ENCODE assay signal across 8 cellular contexts in genomic region chr6:157381631-157382621, GRCh38. TPM values are rescaled to one million over a fixed set of nuclear protein-coding genes. Genes with fewer than 3 reads are reported as not detected.
DNase-seq lines count a peak whose midpoint lies in the region; ATAC-seq and TF ChIP-seq lines count a peak whose summit lies in the region.

No MANE protein-coding gene starts in this region.

- H3K36me3 ChIP-seq in SJSA1 (peaks cover 13% of the 10 kb centered on the region; the same call in 1 of the 2 replicates), transverse colon (no peaks in the 10 kb centered on the region)

- H3K9me3 Mint-ChIP-seq in activated naive CD4-positive, alpha-beta T cell treated with anti-CD3 and anti-CD28 coated beads, Interleukin-2, amount 50 U/mL, for 72 hours, result no peaks in the 10 kb centered on the region
- H3K9me3 Mint-ChIP-seq in osteocyte (ENCODE audit: unreplicated experiment), result no peaks in the 10 kb centered on the region

- no peaks in the 10 kb centered on the region for H3K9me3 ChIP-seq in SJSA1 (replicated peaks)
- H3K9me3 ChIP-seq in transverse colon, result no peaks in the 10 kb centered on the region

- no peak for TF ChIP-seq EP300 in transverse colon (IDR thresholded peaks at IDR 0.05; ENCODE audit: low read depth)

- peak overlapping the region; percentile 84 for H3K4me3 Mint-ChIP-seq in osteocyte (ENCODE audit: unreplicated experiment)

- H3K27me3 Mint-ChIP-seq in osteocyte (ENCODE audit: unreplicated experiment), result no peaks in the 10 kb centered on the region

- H3K4me1 ChIP-seq in SJSA1 (replicated peaks) (peaks cover 17% of the 10 kb centered on the region), transverse colon (peaks cover 0 to 27% (median 12%) of the 10 kb centered on the region in 4 donors)

- H3K36me3 Mint-ChIP-seq in activated naive CD4-positive, alpha-beta T cell treated with anti-CD3 and anti-CD28 coated beads, Interleukin-2, amount 50 U/mL, for 72 hours, result peaks cover 9 to 22% of the 10 kb centered on the region in 2 donors
- H3K36me3 Mint-ChIP-seq in osteocyte (ENCODE audit: unreplicated experiment), result no peaks in the 10 kb centered on the region

- H3K4me3 ChIP-seq in AG10803 (ENCODE audit: low read length), result peak overlapping the region; percentile 87
- peak overlapping the region; percentile 80 for H3K4me3 ChIP-seq in SJSA1
- H3K4me3 ChIP-seq in transverse colon, result peak overlapping the region; percentile 61 to 98 (median 82)

- H3K27ac Mint-ChIP-seq in activated naive CD4-positive, alpha-beta T cell treated with anti-CD3 and anti-CD28 coated beads, Interleukin-2, amount 50 U/mL, for 72 hours, result peak overlapping the region; percentile 49 to 50
- H3K27ac Mint-ChIP-seq in osteocyte (ENCODE audit: unreplicated experiment), result peak overlapping the region; percentile 66

- WGBS in transverse colon (ENCODE audit: low coverage in 1 of 2), 2 donors, result 1% methylated on average over 46 of the region's 96 CpGs; no CpG with 5 or more reads in 1 of the 2 donors

- H3K4me1 Mint-ChIP-seq in osteocyte (ENCODE audit: unreplicated experiment), result peaks cover 21% of the 10 kb centered on the region

- peak; percentile 46 for DNase-seq in AG10803 (ENCODE audit: low read depth)
- DNase-seq in SJSA1 (ENCODE audit: low read depth in 1 of 2, low spot score in 2 of 2), result peak; percentile 56 to 67
- DNase-seq in activated naive CD4-positive, alpha-beta T cell treated with anti-CD3 and anti-CD28 coated beads, Interleukin-2, amount 50 U/mL, for 72 hours (ENCODE audit: low spot score in 2 of 2), result peak; percentile 51 to 60
- DNase-seq in Right ventricle myocardium inferior (ENCODE audit: missing footprints), result peak; percentile 79
- no peak for DNase-seq in osteocyte (ENCODE audit: extremely low spot score, unreplicated experiment)
- peak; percentile 69 for DNase-seq in transverse colon

- no peak for TF ChIP-seq POLR2A in transverse colon (IDR thresholded peaks at IDR 0.05)

- intact Hi-C loops in Right ventricle myocardium inferior (cut with DNase I) (loop anchor here (2.0 to 10.0 kb wide), 5 partner anchors 50 to 285 kb away; partner anchors contain the start of gene TMEM242), transverse colon (cut with DNase I; ENCODE audit: low total_unique reads) (loop anchor here (5.0 kb wide), 1 partner anchor 60 kb away; the partner anchor contains the start of gene TMEM242)

- ATAC-seq in GM19023 (IDR thresholded peaks at IDR 0.05; ENCODE audit: unreplicated experiment) (peak; percentile 20), HG03342 (IDR thresholded peaks at IDR 0.05; ENCODE audit: unreplicated experiment) (peak; percentile 22), Right ventricle myocardium inferior (no peak)
- ATAC-seq in activated naive CD4-positive, alpha-beta T cell treated with anti-CD3 and anti-CD28 coated beads, Interleukin-2, amount 50 U/mL, for 72 hours, result peak; percentile 5 to 10

- H3K27me3 ChIP-seq in SJSA1 (replicated peaks), result no peaks in the 10 kb centered on the region
- H3K27me3 ChIP-seq in transverse colon, result no peaks in the 10 kb centered on the region

- H3K27ac ChIP-seq in SJSA1 (no peak overlapping the region), transverse colon (peak overlapping the region; percentile 93 to 99 (median 96))

- TF ChIP-seq CTCF in AG10803 (conservative IDR thresholded peaks at IDR 0.05; ENCODE audit: low read length) (no peak), osteocyte (IDR thresholded peaks at IDR 0.05) (peak; percentile 1), transverse colon (IDR thresholded peaks at IDR 0.05) (no peak)

- in situ Hi-C loops in transverse colon (cut with MboI; ENCODE audit: low pct_ligation_motif_present in 1 of 4, low pct_unique_long_range_greater_than_20kb in 1 of 4, low sequenced_read_pairs in 3 of 4), result loop anchor here in 1 of 4 donors (25.0 kb wide), 1 partner anchor 205 kb away; no protein-coding TSS in a partner anchor

RNA-seq across cellular contexts. Expression of gene ZDHHC14, which starts 0.9 kb away (rescaled TPM):
- total RNA-seq in SJSA1 (2014; rRNA removed; shearing (Covaris generic)), result 5.7 and 8.4 TPM in 2 replicates
- total RNA-seq in activated naive CD4-positive, alpha-beta T cell treated with anti-CD3 and anti-CD28 coated beads, Interleukin-2, amount 50 U/mL, for 72 hours, result 1 to 10 TPM in 1 of 2 donors, under 1 TPM in 1; 0.91 to 3.7 TPM
- total RNA-seq in Right ventricle myocardium inferior, result 12.7 TPM
- 8.3 and 9.1 TPM in 2 replicates for total RNA-seq in osteocyte
- 10 to 100 TPM; 10.2 to 16.5 (median 12.5) TPM for total RNA-seq in transverse colon

RNA-seq across cellular contexts. Expression of gene TMEM242, which starts 58.6 kb away (rescaled TPM):
- total RNA-seq in SJSA1 (2014; rRNA removed; shearing (Covaris generic)), result 9.3 and 17.5 TPM in 2 replicates
- 1 to 10 TPM; 4.8 to 8.4 TPM for total RNA-seq in activated naive CD4-positive, alpha-beta T cell treated with anti-CD3 and anti-CD28 coated beads, Interleukin-2, amount 50 U/mL, for 72 hours
- total RNA-seq in Right ventricle myocardium inferior, result 19.4 TPM
- 12.3 and 12.7 TPM in 2 replicates for total RNA-seq in osteocyte
- 1 to 10 TPM in 3 of 4 donors, under 1 TPM in 1; 0.20 to 8.4 (median 5.8) TPM for total RNA-seq in transverse colon
